ENCODE assay signal across 8 cellular contexts in the genomic region with DNA sequence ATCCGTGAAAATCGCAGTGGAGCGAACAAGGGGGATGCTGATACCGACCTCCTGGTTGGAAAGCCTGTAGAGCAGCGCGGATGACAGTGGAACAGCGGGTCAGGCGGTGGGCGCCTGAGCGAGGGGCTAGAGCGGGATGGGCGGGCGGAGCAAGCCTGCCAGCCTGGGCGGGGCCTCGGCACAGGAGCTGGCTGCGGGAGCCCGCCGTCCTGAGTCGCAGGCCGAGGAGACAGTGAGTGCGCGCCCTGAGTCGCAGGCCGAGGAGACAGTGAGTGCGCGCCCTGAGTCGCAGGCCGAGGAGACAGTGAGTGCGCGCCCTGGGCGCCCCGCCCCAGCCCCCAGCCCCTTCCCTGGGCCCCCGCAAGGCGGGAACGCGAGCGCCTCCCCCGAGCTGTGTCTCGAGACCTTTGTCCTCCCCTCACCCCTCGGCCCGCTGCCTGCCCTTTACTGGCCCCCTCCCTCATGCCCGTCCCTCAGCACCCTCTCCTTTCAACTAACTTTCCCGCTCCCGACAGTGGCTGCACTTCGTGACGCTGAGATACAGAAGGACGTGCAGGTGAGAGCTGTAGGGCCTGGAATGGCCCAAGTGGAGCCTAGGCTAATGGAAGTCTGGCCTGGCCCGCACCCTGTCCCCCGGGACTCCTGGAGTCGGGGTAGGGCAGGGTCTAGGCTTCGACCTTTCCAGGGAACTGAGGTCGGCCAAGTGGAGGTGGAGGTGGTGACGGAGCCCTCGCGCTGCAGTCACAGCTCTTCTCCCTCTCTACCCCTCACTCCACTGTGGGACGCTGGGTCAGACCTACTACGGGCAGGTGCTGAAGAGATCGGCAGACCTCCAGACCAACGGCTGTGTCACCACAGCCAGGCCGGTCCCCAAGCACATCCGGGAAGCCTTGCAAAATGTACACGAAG. TPM values are rescaled to one million over a fixed set of nuclear protein-coding genes. Genes with fewer than 3 reads are reported as not detected.
A peak's percentile ranks its signal among the peaks of the same experiment; 100 is the strongest.
DNase-seq lines count a peak whose midpoint lies in the region; ATAC-seq and TF ChIP-seq lines count a peak whose summit lies in the region.

Gene AS3MT, plus strand, starts transcription at position 181 of the 909 bp plus-strand sequence. Its CDS starts 123 bp downstream, at position 304.

- peak within 1 kb of the TSS; percentile 62 for H3K4me2 ChIP-seq in neural cell (ENCODE audit: low read length)
- no peak within 1 kb of the TSS for H3K4me2 ChIP-seq in Karpas-422 (ENCODE audit: low read depth, low read length, poor library complexity, severe bottlenecking)

- no peaks in the 10 kb centered on the region for H3F3A ChIP-seq in neural cell (ENCODE audit: insufficient read depth, low read length, poor library complexity, severe bottlenecking)

- ATAC-seq in GM18511 (IDR thresholded peaks at IDR 0.05; ENCODE audit: unreplicated experiment): no peak

- CTCF ChIA-PET in HEK293T (lab: Yijun Ruan, JAX): interaction anchor here (0.5 kb wide), 1 partner anchor 8 kb away, joined by 3 read pairs; no protein-coding TSS in a partner anchor

- H4K20me1 ChIP-seq in neural cell (ENCODE audit: insufficient read depth): no peaks in the 10 kb centered on the region
- H4K20me1 ChIP-seq in Karpas-422 (ENCODE audit: insufficient read depth, low read depth, low read length): no peaks in the 10 kb centered on the region

- H3K27ac ChIP-seq in neural cell (ENCODE audit: low read length) (no peak within 1 kb of the TSS), Karpas-422 (ENCODE audit: low read length) (no peak within 1 kb of the TSS)

- no peak for TF ChIP-seq RAD21 in neural cell (conservative IDR thresholded peaks at IDR 0.05)

- H3K27me3 ChIP-seq in neural cell (ENCODE audit: insufficient read depth, low read depth, low read length) (no peaks in the 10 kb centered on the region), Karpas-422 (ENCODE audit: low read length) (no peaks in the 10 kb centered on the region)

- POLR2A ChIA-PET in HEK293T (lab: Yijun Ruan, JAX): interaction anchor here (0.6 to 2.2 kb wide), 8 partner anchors 9 to 156 kb away, joined by 3 to 30 read pairs (median 4); partner anchors contain the start of genes BORCS7 and WBP1L

- H2AFZ ChIP-seq in neural cell (ENCODE audit: low read depth, low read length): peak within 1 kb of the TSS; percentile 30
- H2AFZ ChIP-seq in Karpas-422 (ENCODE audit: low read length): no peak within 1 kb of the TSS

- DNase-seq in Ammon's horn (ENCODE audit: low spot score): peak; percentile 21
- peak; percentile 80 for DNase-seq in HEK293T (ENCODE audit: extremely low spot score)
- no peak for DNase-seq in fibroblast of the aortic adventitia (ENCODE audit: low read depth)
- DNase-seq in activated effector memory CD4-positive, alpha-beta T cell treated with anti-CD3 and anti-CD28 coated beads, Interleukin-2, amount 50 U/mL, for 16 hours: no peak
- no peak for DNase-seq in Karpas-422

- no peak for TF ChIP-seq CTCF in WI38 (IDR thresholded peaks at IDR 0.05; ENCODE audit: low read depth, low read length)
- no peak for TF ChIP-seq CTCF in fibroblast of the aortic adventitia (IDR thresholded peaks at IDR 0.05; ENCODE audit: insufficient read depth, low read length)
- TF ChIP-seq CTCF in neural cell (IDR thresholded peaks at IDR 0.05; ENCODE audit: poor library complexity, severe bottlenecking): no peak

- H3K9me2 ChIP-seq in neural cell (ENCODE audit: insufficient read depth, low read length): no peaks in the 10 kb centered on the region
- no peaks in the 10 kb centered on the region for H3K9me2 ChIP-seq in Karpas-422 (replicated peaks; ENCODE audit: insufficient read depth, low read length)

- H3K4me3 ChIP-seq in WI38 (ENCODE audit: low read depth, low read length) (peak within 1 kb of the TSS; percentile 41), fibroblast of the aortic adventitia (ENCODE audit: low read depth, low read length) (peak within 1 kb of the TSS; percentile 59), neural cell (ENCODE audit: low read length) (peak within 1 kb of the TSS; percentile 65), Karpas-422 (ENCODE audit: low read length) (no peak within 1 kb of the TSS)

- H3K9me3 ChIP-seq in neural cell (ENCODE audit: low read length): no peaks in the 10 kb centered on the region
- H3K9me3 ChIP-seq in Karpas-422 (ENCODE audit: low read length): no peaks in the 10 kb centered on the region

- no peaks in the 10 kb centered on the region for H3K4me1 ChIP-seq in Karpas-422 (ENCODE audit: low read length)

- H3K9ac ChIP-seq in neural cell (ENCODE audit: low read length) (peak within 1 kb of the TSS; percentile 55), Karpas-422 (ENCODE audit: low read length) (no peak within 1 kb of the TSS)

- TF ChIP-seq EP300 in neural cell (conservative IDR thresholded peaks at IDR 0.05; ENCODE audit: poor library complexity, severe bottlenecking): no peak

- H3K36me3 ChIP-seq in neural cell (ENCODE audit: insufficient read depth, low read length) (no peaks in the 10 kb centered on the region), Karpas-422 (ENCODE audit: insufficient read depth, low read length) (no peaks in the 10 kb centered on the region)

- H3K79me2 ChIP-seq in neural cell (replicated peaks; ENCODE audit: insufficient read depth, low read length) (no peaks in the 10 kb centered on the region), Karpas-422 (ENCODE audit: low read length) (no peaks in the 10 kb centered on the region)

TF ChIP-seq in HEK293T, 16 proteins besides CTCF, POLR2A, EP300 and RAD21:
- TF ChIP-seq PKNOX1 (IDR thresholded peaks at IDR 0.05) (no peak), HDGF (IDR thresholded peaks at IDR 0.05; ENCODE audit: borderline replicate concordance) (no peak), L3MBTL2 (conservative IDR thresholded peaks at IDR 0.05) (peak; percentile 51)

TF ChIP-seq in neural cell, 6 proteins besides CTCF, POLR2A, EP300 and RAD21:
- TF ChIP-seq POLR2AphosphoS5 (IDR thresholded peaks at IDR 0.05): peak; percentile 52
- no peak for TF ChIP-seq REST (IDR thresholded peaks at IDR 0.05; ENCODE audit: borderline replicate concordance)

RNA-seq across cellular contexts. Expression of gene AS3MT, which starts in this region (rescaled TPM):
- total RNA-seq in fibroblast of the aortic adventitia (ENCODE audit: low replicate concordance): 2.9 and 7.0 TPM in 2 replicates
- 16.9 and 17.6 TPM in 2 replicates for polyA plus RNA-seq in neural cell
- 6.3 and 6.6 TPM in 2 replicates for polyA minus RNA-seq in neural cell
- not detected in 2 replicates for total RNA-seq in Karpas-422 (2014; rRNA removed; shearing (Covaris generic); ENCODE audit: low replicate concordance)

Comparison
In these comparisons a context has a peak if more than half of its experiments do, and no peak if none do; other contexts are left out.
1. DNase-seq: peak in Ammon's horn (single experiment) and HEK293T (single experiment); none in fibroblast of the aortic adventitia (single experiment), activated effector memory CD4-positive, alpha-beta T cell treated with anti-CD3 and anti-CD28 coated beads, Interleukin-2, amount 50 U/mL, for 16 hours (single experiment) and Karpas-422 (single experiment).